In genomic region chr12:6771091-6771495, GRCh38 we compare ENCODE assay signal across 10 cellular contexts. TPM values are rescaled to one million over a fixed set of nuclear protein-coding genes. Genes with fewer than 3 reads are reported as not detected.
DNase-seq lines count a peak whose midpoint lies in the region; ATAC-seq, FAIRE-seq and TF ChIP-seq lines count a peak whose summit lies in the region.
"Had no signal": no experiment of that assay in that cellular context is flagged by ENCODE, and none has a peak within 500 bp of the region (broad histone marks: within the 10 kb centered on the region; RNA-seq: fewer than 3 reads in every experiment).

No MANE protein-coding gene starts in this region.

- H3K27ac Mint-ChIP-seq in astrocyte (ENCODE audit: unreplicated experiment) (peak overlapping the region; percentile 58), nephron (peak overlapping the region in 1 of 3 experiments; percentile 45)

- no peak overlapping the region for H2AFZ ChIP-seq in astrocyte (ENCODE audit: low read depth, low read length)

- no peak overlapping the region for H3K9ac ChIP-seq in astrocyte (ENCODE audit: low read length)

- DNase-seq in Ammon's horn (ENCODE audit: low spot score) (peak; percentile 67), Kasumi-1 (lab: John Stamatoyannopoulos, UW) (peak; percentile 56 to 59), astrocyte (ENCODE audit: low read depth) (no peak), mucosa of gallbladder (ENCODE audit: low spot score) (no peak), glomerular visceral epithelial cell (ENCODE audit: extremely low spot score) (no peak)

- H3K27me3 ChIP-seq in astrocyte (ENCODE audit: insufficient read depth, low read length), result no peaks in the 10 kb centered on the region

- H3K9me3 Mint-ChIP-seq in astrocyte (ENCODE audit: unreplicated experiment), result no peaks in the 10 kb centered on the region
- no peaks in the 10 kb centered on the region for H3K9me3 Mint-ChIP-seq in nephron

- H3K4me3 Mint-ChIP-seq in astrocyte (ENCODE audit: unreplicated experiment), result no peak overlapping the region
- peak overlapping the region; percentile 70 to 73 (median 73) for H3K4me3 Mint-ChIP-seq in nephron

- H4K20me1 ChIP-seq in astrocyte (ENCODE audit: insufficient read depth, low read length), result peaks cover 53% of the 10 kb centered on the region

- H3K36me3 Mint-ChIP-seq in astrocyte (ENCODE audit: low read depth, unreplicated experiment) (peaks cover 30% of the 10 kb centered on the region), nephron (ENCODE audit: low read depth) (peaks cover 48% of the 10 kb centered on the region)

- FAIRE-seq in astrocyte (lab: Jason Lieb, UNC), result no peak
- FAIRE-seq: keratinocyte had no signal

- H3K4me1 Mint-ChIP-seq in astrocyte (ENCODE audit: low read depth, unreplicated experiment) (peaks cover 15% of the 10 kb centered on the region), nephron (peaks cover 35% of the 10 kb centered on the region)

- peaks cover 20% of the 10 kb centered on the region for H3K36me3 ChIP-seq in astrocyte (ENCODE audit: insufficient read depth, low read length)

- H3K27me3 Mint-ChIP-seq in astrocyte (ENCODE audit: low read depth, unreplicated experiment) (peaks cover 21% of the 10 kb centered on the region), nephron (ENCODE audit: low read depth) (peaks cover 19% of the 10 kb centered on the region)

- no peak overlapping the region for H3K4me2 ChIP-seq in astrocyte (ENCODE audit: low read length)

- no peak for TF ChIP-seq POLR2A in GM18505 (IDR thresholded peaks at IDR 0.05; ENCODE audit: borderline replicate concordance, extremely low read depth, insufficient read depth, insufficient read length)

- ATAC-seq in GM18505 (IDR thresholded peaks at IDR 0.05; ENCODE audit: unreplicated experiment) (no peak), GM19397 (IDR thresholded peaks at IDR 0.05; ENCODE audit: unreplicated experiment) (no peak)

- H3K9me3 ChIP-seq in astrocyte (ENCODE audit: insufficient read depth, low read depth, low read length), result no peaks in the 10 kb centered on the region

- H3K4me3 ChIP-seq in astrocyte (ENCODE audit: insufficient read depth, low read depth, low read length), result no peak overlapping the region

- peaks cover 33% of the 10 kb centered on the region for H3K79me2 ChIP-seq in astrocyte (ENCODE audit: insufficient read depth, low read length)

- no peak overlapping the region for H3K27ac ChIP-seq in astrocyte (ENCODE audit: low read depth, low read length)
- H3K27ac ChIP-seq: HL-60 had no signal

- peaks cover 24% of the 10 kb centered on the region for H3K4me1 ChIP-seq in astrocyte (ENCODE audit: insufficient read depth, low read length)

- no peak for TF ChIP-seq CTCF in astrocyte (IDR thresholded peaks at IDR 0.05; ENCODE audit: insufficient read depth, low read depth, low read length)
- no peak for TF ChIP-seq CTCF in nephron (IDR thresholded peaks at IDR 0.05; ENCODE audit: unreplicated experiment in 3 of 3)

RNA-seq across cellular contexts. Expression of gene LAG3, which starts 1.2 kb away (rescaled TPM):
- total RNA-seq in astrocyte (2.0 TPM in 2 replicates), mucosa of gallbladder (1.4 TPM)

RNA-seq across cellular contexts. Expression of gene PTMS, which starts 4.9 kb away (rescaled TPM):
- total RNA-seq in astrocyte (504 and 510 TPM in 2 replicates), mucosa of gallbladder (293 TPM)

RNA-seq across cellular contexts. Expression of gene MLF2, which starts 18.2 kb away (rescaled TPM):
- 302 and 316 TPM in 2 replicates for total RNA-seq in astrocyte
- total RNA-seq in mucosa of gallbladder, result 175 TPM

RNA-seq across cellular contexts. Expression of gene CD4, which starts 18.2 kb away (rescaled TPM):
- 0.54 and 0.72 TPM in 2 replicates for total RNA-seq in astrocyte
- total RNA-seq in mucosa of gallbladder, result 32.1 TPM

RNA-seq across cellular contexts. Expression of gene COPS7A, which starts 47.2 kb away (rescaled TPM):
- 47.3 and 51.5 TPM in 2 replicates for total RNA-seq in astrocyte
- total RNA-seq in mucosa of gallbladder, result 61.4 TPM

Comparison
In these comparisons a context has a peak if more than half of its experiments do, and no peak if none do; other contexts are left out.
1. DNase-seq: peak in Ammon's horn (single experiment) and Kasumi-1 (2 of 2); none in astrocyte (single experiment), mucosa of gallbladder (single experiment) and glomerular visceral epithelial cell (single experiment).